Comparison of ENCODE assay signal across 20 cellular contexts in genomic region chr22:23859201-23859600, GRCh38. TPM values are rescaled to one million over a fixed set of nuclear protein-coding genes. Genes with fewer than 3 reads are reported as not detected.
DNase-seq lines count a peak whose midpoint lies in the region; ATAC-seq, FAIRE-seq and TF ChIP-seq lines count a peak whose summit lies in the region.
"Had no signal": no experiment of that assay in that cellular context is flagged by ENCODE, and none has a peak within 500 bp of the region (broad histone marks: within the 10 kb centered on the region; RNA-seq: fewer than 3 reads in every experiment).

No MANE protein-coding gene starts in this region.

- no peak overlapping the region for H2BK15ac ChIP-seq in IMR-90 (ENCODE audit: low read depth, low read length)

- peaks cover 7% of the 10 kb centered on the region for H3K79me2 ChIP-seq in GM12878 (ENCODE audit: control insufficient read depth, insufficient read depth, low read length)

- no CpG with 5 or more reads among the region's 4 CpGs for WGBS in IMR-90 (ENCODE audit: extremely low coverage in 2 of 2, insufficient read length in 1 of 2), 2 experiments
- 98% methylated on average over 4 of the region's 4 CpGs for WGBS in GM12878 (ENCODE audit: insufficient coverage, insufficient replicate concordance, low lambda C conversion rate, missing lambda C conversion rate)

- no peak overlapping the region for H3K27ac ChIP-seq in IMR-90 (ENCODE audit: insufficient read depth, low read length)
- no peak overlapping the region for H3K27ac ChIP-seq in GM12878 (ENCODE audit: control insufficient read depth, insufficient read depth)

- H3K4me3 ChIP-seq in IMR-90 (ENCODE audit: insufficient read depth, low read depth, low read length) (no peak overlapping the region), GM12878 (no peak overlapping the region)

- H3K4me1 ChIP-seq in IMR-90 (ENCODE audit: control insufficient read depth, insufficient read depth, low read length) (peaks cover 10% of the 10 kb centered on the region), GM12878 (ENCODE audit: control insufficient read depth, insufficient read depth, low read length) (peaks cover 11% of the 10 kb centered on the region)

- H3K14ac ChIP-seq in IMR-90 (replicated peaks; ENCODE audit: low read depth, low read length) = no peak overlapping the region

- POLR2A ChIA-PET in IMR-90 (lab: Charles Lee; ENCODE audit: unreplicated experiment) = no interaction called here
- POLR2A ChIA-PET in GM12878 (lab: Charles Lee) = interaction anchor here (0.7 to 3.7 kb wide), 5 partner anchors 14 to 55 kb away, joined by 3 to 41 read pairs (median 13); partner anchors contain the start of gene MIF

- TF ChIP-seq RAD21 in IMR-90 (IDR thresholded peaks at IDR 0.05; ENCODE audit: low read length) (no peak), GM12878 (IDR thresholded peaks at IDR 0.05; ENCODE audit: insufficient read depth, low read depth, low read length) (no peak)

- intact Hi-C loops in IMR-90 (cut with micrococcal nuclease) = no loop called here
- intact Hi-C loops in GM12878 (cut with micrococcal nuclease; ENCODE audit: unreplicated experiment) = no loop called here

- peak overlapping the region; percentile 92 for H3K4me3 Mint-ChIP-seq in T-helper 2 cell treated with Interferon-gamma antibody and Interleukin-4, amounts not matched to agents 5 μg/mL and 100 μg/mL, for 36 hours
- peak overlapping the region; percentile 86 for H3K4me3 Mint-ChIP-seq in nephron progenitor cell

- H3K36me3 Mint-ChIP-seq in T-helper 2 cell treated with Interferon-gamma antibody and Interleukin-4, amounts not matched to agents 5 μg/mL and 100 μg/mL, for 36 hours (ENCODE audit: low read depth) = no peaks in the 10 kb centered on the region
- peaks cover 11% of the 10 kb centered on the region for H3K36me3 Mint-ChIP-seq in nephron progenitor cell (ENCODE audit: low read depth)

- no peaks in the 10 kb centered on the region for H3K36me3 ChIP-seq in IMR-90 (ENCODE audit: control insufficient read depth, insufficient read depth, low read length)
- no peaks in the 10 kb centered on the region; a peak in 1 of 4 replicates for H3K36me3 ChIP-seq in GM12878 (ENCODE audit: control insufficient read depth in 2 of 2, insufficient read depth in 2 of 2, low read length in 1 of 2)

- H3K18ac ChIP-seq in IMR-90 (ENCODE audit: low read depth, low read length) = no peak overlapping the region

- TF ChIP-seq EP300 in GM12878 (IDR thresholded peaks at IDR 0.05; ENCODE audit: borderline replicate concordance in 1 of 2, control insufficient read depth in 1 of 2, low read depth in 2 of 2, low read length in 2 of 2) = no peak

- FAIRE-seq in GM12878 (lab: Jason Lieb, UNC) = no peak
- FAIRE-seq: keratinocyte had no signal

- no peak overlapping the region for H2BK120ac ChIP-seq in IMR-90 (ENCODE audit: low read depth, low read length)

- peaks cover 0 to 16% of the 10 kb centered on the region in 2 experiments; a peak in 1 of 4 replicates for H3K79me1 ChIP-seq in IMR-90 (ENCODE audit: low read depth in 1 of 2, low read length in 2 of 2)

- RAD21 ChIA-PET in GM12878 (lab: Charles Lee; ENCODE audit: unreplicated experiment) = interaction anchor here (2.7 to 3.4 kb wide), 2 partner anchors 34 to 92 kb away, joined by 16 to 30 read pairs; partner anchors contain the start of genes CHCHD10 and MIF

- no peak overlapping the region for H4K5ac ChIP-seq in IMR-90 (ENCODE audit: low read depth, low read length)

- H3K27ac Mint-ChIP-seq in T-helper 2 cell treated with Interferon-gamma antibody and Interleukin-4, amounts not matched to agents 5 μg/mL and 100 μg/mL, for 36 hours = no peak overlapping the region
- no peak overlapping the region for H3K27ac Mint-ChIP-seq in nephron progenitor cell

- no peak overlapping the region for H4K91ac ChIP-seq in IMR-90 (ENCODE audit: insufficient read depth, low read depth, low read length)

- no peak for DNase-seq in T-helper 2 cell treated with Interferon-gamma antibody and Interleukin-4, amounts not matched to agents 5 μg/mL and 100 μg/mL, for 36 hours (ENCODE audit: low spot score)
- DNase-seq in T-helper 2 cell (no peak), IMR-90 (no peak), GM12878 (ENCODE audit: low read depth, low spot score) (no peak), nephron progenitor cell (no peak), SHP77 treated with DMSO at 0.1 percent for 48 hours (lab: John Stamatoyannopoulos, UW) (no peak)
- DNase-seq: 8988T; aorta; DMS 273 treated with DMSO at 0.1 percent for 48 hours; effector CD8-positive, alpha-beta T cell; foreskin melanocyte; HCEC 1CT; Kasumi-1; NCI-H2029; sigmoid colon; tibial artery had no signal

- no peak overlapping the region for H4K8ac ChIP-seq in IMR-90 (ENCODE audit: low read depth in 2 of 2, low read length in 2 of 2)

- H3K9me3 Mint-ChIP-seq in T-helper 2 cell treated with Interferon-gamma antibody and Interleukin-4, amounts not matched to agents 5 μg/mL and 100 μg/mL, for 36 hours = no peaks in the 10 kb centered on the region
- no peaks in the 10 kb centered on the region for H3K9me3 Mint-ChIP-seq in nephron progenitor cell

- no peaks in the 10 kb centered on the region for H3K9me1 ChIP-seq in IMR-90 (ENCODE audit: insufficient read depth, low read length)

- CTCF ChIA-PET in IMR-90 (lab: Yijun Ruan, JAX) (interaction anchor here (0.6 to 1.6 kb wide), 4 partner anchors 8 to 35 kb away, joined by 4 to 5 read pairs (median 4); partner anchors contain the start of gene MIF), GM12878 (lab: Yijun Ruan, JAX) (interaction anchor here (0.7 to 2.9 kb wide), 14 partner anchors 10 to 899 kb away, joined by 3 to 45 read pairs (median 4); partner anchors contain the start of genes CHCHD10 and MIF)

- TF ChIP-seq POLR2A in IMR-90 (IDR thresholded peaks at IDR 0.05; ENCODE audit: low read depth, low read length) = no peak
- TF ChIP-seq POLR2A in GM12878 (IDR thresholded peaks at IDR 0.05; ENCODE audit: low read depth, low read length) = no peak

- no peak overlapping the region for H2BK20ac ChIP-seq in IMR-90 (ENCODE audit: low read depth, low read length)

- H3K9me3 ChIP-seq in IMR-90 (ENCODE audit: control insufficient read depth, insufficient read depth, low read length) (no peaks in the 10 kb centered on the region), GM12878 (replicated peaks; ENCODE audit: control insufficient read depth, insufficient read depth, low read length) (no peaks in the 10 kb centered on the region)
- H3K9me3 ChIP-seq: sigmoid colon, tibial artery had no signal

- ATAC-seq in IMR-90 (ENCODE audit: low read depth) (no peak), GM12878 (no peak), GM21723 (IDR thresholded peaks at IDR 0.05; ENCODE audit: unreplicated experiment) (no peak), HG02763 (IDR thresholded peaks at IDR 0.05; ENCODE audit: unreplicated experiment) (no peak)
- ATAC-seq: SK-N-SH treated with all-trans-retinoic acid at 6 μM for 48 hours had no signal

- H2AFZ ChIP-seq in IMR-90 (replicated peaks; ENCODE audit: low read length, poor library complexity) (peak overlapping the region; percentile 62), GM12878 (ENCODE audit: control insufficient read depth, low read depth, low read length) (no peak overlapping the region)

- H3K9ac ChIP-seq in IMR-90 (ENCODE audit: low read depth, low read length) (no peak overlapping the region), GM12878 (ENCODE audit: control insufficient read depth, insufficient read depth, low read length) (peak overlapping the region; percentile 4; the same call in 1 of the 2 replicates)

- H3K4me2 ChIP-seq in IMR-90 (ENCODE audit: low read depth, low read length) (no peak overlapping the region), GM12878 (ENCODE audit: control insufficient read depth, insufficient read depth) (peak overlapping the region; percentile 98)

- H2AK9ac ChIP-seq in IMR-90 (replicated peaks; ENCODE audit: low read depth, low read length, poor library complexity) = peak overlapping the region; percentile 81

- H3K23ac ChIP-seq in IMR-90 (ENCODE audit: low read depth, low read length) = no peak overlapping the region

- in situ Hi-C loops in IMR-90 (cut with MboI; ENCODE audit: low sequenced_read_pairs) = loop anchor here (10.0 kb wide), 1 partner anchor 234 kb away; no protein-coding TSS in a partner anchor
- in situ Hi-C loops in GM12878 (cut with MboI) = no loop called here

- no peak overlapping the region for H2AK5ac ChIP-seq in IMR-90 (ENCODE audit: low read depth, low read length)

- no peak overlapping the region for H2BK5ac ChIP-seq in IMR-90 (ENCODE audit: low read depth, low read length, poor library complexity, severe bottlenecking)

- dilution Hi-C loops in IMR-90 (cut with HindIII; ENCODE audit: low sequenced_read_pairs, unreplicated experiment) = no loop called here

- H3K27me3 ChIP-seq in IMR-90 (ENCODE audit: control insufficient read depth, insufficient read depth, low read length) (no peaks in the 10 kb centered on the region), GM12878 (replicated peaks in 1 of 2; ENCODE audit: control insufficient read depth in 2 of 2, insufficient read depth in 2 of 2, low read length in 1 of 2) (no peaks in the 10 kb centered on the region)
- H3K27me3 ChIP-seq: sigmoid colon, tibial artery had no signal

- peaks cover 17% of the 10 kb centered on the region for H3K4me1 Mint-ChIP-seq in T-helper 2 cell treated with Interferon-gamma antibody and Interleukin-4, amounts not matched to agents 5 μg/mL and 100 μg/mL, for 36 hours (ENCODE audit: low read depth)
- H3K4me1 Mint-ChIP-seq in nephron progenitor cell = peaks cover 35% of the 10 kb centered on the region

- peaks cover 7% of the 10 kb centered on the region for H3K27me3 Mint-ChIP-seq in T-helper 2 cell treated with Interferon-gamma antibody and Interleukin-4, amounts not matched to agents 5 μg/mL and 100 μg/mL, for 36 hours (ENCODE audit: low read depth)
- no peaks in the 10 kb centered on the region for H3K27me3 Mint-ChIP-seq in nephron progenitor cell (ENCODE audit: low read depth, poor library complexity)

- BruUV-seq in IMR-90 (replicated peaks; lab: Mats Ljungman, UMichigan) (no TSS peak), GM12878 (replicated peaks; lab: Mats Ljungman, UMichigan) (no TSS peak)

- H3K56ac ChIP-seq in IMR-90 (ENCODE audit: extremely low read depth, insufficient read depth, low read length) = no peak overlapping the region

- TF ChIP-seq CTCF in IMR-90 (conservative IDR thresholded peaks at IDR 0.05; ENCODE audit: low read depth, low read length) (no peak), GM12878 (IDR thresholded peaks at IDR 0.05 in 2 of 3, conservative IDR thresholded peaks at IDR 0.05 in 1 of 3; ENCODE audit: control insufficient read depth in 2 of 3, extremely low read depth in 1 of 3, insufficient read depth in 1 of 3, low read depth in 3 of 3, low read length in 3 of 3) (no peak), nephron progenitor cell (IDR thresholded peaks at IDR 0.05) (no peak)

- SMC1A ChIA-PET in GM12878 (lab: Charles Lee; ENCODE audit: uncharacterized antibody, unreplicated experiment) = interaction anchor here (0.6 to 3.0 kb wide), 9 partner anchors 8 to 315 kb away, joined by 3 to 18 read pairs (median 3); partner anchors contain the start of gene MIF

- H3K4ac ChIP-seq in IMR-90 (ENCODE audit: low read depth, low read length) = no peak overlapping the region

- no peaks in the 10 kb centered on the region for H4K20me1 ChIP-seq in IMR-90 (ENCODE audit: insufficient read depth, low read length)
- no peaks in the 10 kb centered on the region for H4K20me1 ChIP-seq in GM12878 (ENCODE audit: control insufficient read depth, insufficient read depth)

RNA-seq across cellular contexts. Expression of gene SLC2A11, which starts 1.5 kb away (rescaled TPM):
- total RNA-seq in IMR-90 (2012; rRNA removed) (2.8 and 3.2 TPM in 2 replicates), GM12878 (2014; rRNA removed) (10.5 and 13.0 TPM in 2 replicates), GM12878 (2014; rRNA removed; fragmentation: Illumina TruSeq; extraction: Trizol) (8.1 and 8.9 TPM in 2 replicates), GM12878 (2021) (12.2 and 15.7 TPM in 2 replicates)
- polyA plus RNA-seq in IMR-90 (2012; rRNA removed) (6.6 and 8.7 TPM in 2 replicates), GM12878 (2011; rRNA removed) (7.5 and 8.4 TPM in 2 replicates), GM12878 (2014; fragmentation: Illumina TruSeq; extraction: Trizol) (8.6 and 13.3 TPM in 2 replicates), GM12878 (2014; fragmentation: Nextera tagmentation; extraction: Ambion mirVana) (1 to 10 TPM in 1 of 2 experiments, under 1 TPM in 1; 0.98 to 2.9 TPM), GM12878 (2014; rRNA removed) (17.7 and 18.3 TPM in 2 replicates), GM12878 (2016; fragmentation: Nextera tagmentation; extraction: Ambion mirVana) (1 to 10 TPM; 8.0 TPM)
- polyA plus RNA-seq in IMR-90 (2012; cell fraction: cytosol; rRNA removed) = 7.6 and 10.2 TPM in 2 replicates
- polyA plus RNA-seq in IMR-90 (2012; cell fraction: nucleus; rRNA removed; ENCODE audit: low replicate concordance) = 38.2 and 42.7 TPM in 2 replicates
- 25.2 and 25.7 TPM in 2 replicates for total RNA-seq in GM12878 (2013; cell fraction: nucleolus; rRNA removed)
- polyA plus RNA-seq in GM12878 (2011; ENCODE audit: low read depth) = 9.2 TPM
- 7.6 and 11.5 TPM in 2 replicates for polyA plus RNA-seq in GM12878 (2011; cell fraction: cytosol; rRNA removed)
- 16.6 and 19.3 TPM in 2 replicates for polyA plus RNA-seq in GM12878 (2011; cell fraction: nucleus; rRNA removed)
- 12.9 and 18.4 TPM in 2 replicates for polyA plus RNA-seq in GM12878 (2012)
- polyA minus RNA-seq in GM12878 (2011; rRNA and poly(A)+ RNA removed) = 8.2 and 11.6 TPM in 2 replicates
- 3.5 and 6.1 TPM in 2 replicates for polyA minus RNA-seq in GM12878 (2011; cell fraction: cytosol; rRNA and poly(A)+ RNA removed)
- 7.7 and 10.9 TPM in 2 replicates for polyA minus RNA-seq in GM12878 (2011; cell fraction: nucleus; rRNA and poly(A)+ RNA removed)

RNA-seq across cellular contexts. Expression of gene DERL3, which starts 20.4 kb away (rescaled TPM):
- total RNA-seq in IMR-90 (2012; rRNA removed) (under 0.01 and 0.18 TPM in 2 replicates), GM12878 (2014; rRNA removed) (14.6 and 21.0 TPM in 2 replicates), GM12878 (2014; rRNA removed; fragmentation: Illumina TruSeq; extraction: Trizol) (8.7 and 9.4 TPM in 2 replicates), GM12878 (2021) (17.4 and 19.4 TPM in 2 replicates)
- polyA plus RNA-seq in IMR-90 (2012; rRNA removed) (0.50 and 0.62 TPM in 2 replicates), GM12878 (2011; rRNA removed) (2.1 and 5.2 TPM in 2 replicates), GM12878 (2014; fragmentation: Illumina TruSeq; extraction: Trizol) (2.3 and 7.4 TPM in 2 replicates), GM12878 (2014; fragmentation: Nextera tagmentation; extraction: Ambion mirVana) (1 to 10 TPM; 4.1 to 6.4 TPM), GM12878 (2014; rRNA removed) (28.1 and 29.7 TPM in 2 replicates), GM12878 (2016; fragmentation: Nextera tagmentation; extraction: Ambion mirVana) (10 to 100 TPM; 49.1 to 52.4 TPM)
- 0.41 and 0.49 TPM in 2 replicates for polyA plus RNA-seq in IMR-90 (2012; cell fraction: cytosol; rRNA removed)
- polyA plus RNA-seq in IMR-90 (2012; cell fraction: nucleus; rRNA removed; ENCODE audit: low replicate concordance) = 0.96 and 2.2 TPM in 2 replicates
- total RNA-seq in GM12878 (2013; cell fraction: nucleolus; rRNA removed) = 10.6 and 12.5 TPM in 2 replicates
- 9.4 TPM for polyA plus RNA-seq in GM12878 (2011; ENCODE audit: low read depth)
- 10.4 and 15.5 TPM in 2 replicates for polyA plus RNA-seq in GM12878 (2011; cell fraction: cytosol; rRNA removed)
- 29.8 and 30.3 TPM in 2 replicates for polyA plus RNA-seq in GM12878 (2011; cell fraction: nucleus; rRNA removed)
- polyA plus RNA-seq in GM12878 (2012) = 18.0 and 23.9 TPM in 2 replicates
- 1.8 and 4.4 TPM in 2 replicates for polyA minus RNA-seq in GM12878 (2011; rRNA and poly(A)+ RNA removed)
- 1.1 and 1.6 TPM in 2 replicates for polyA minus RNA-seq in GM12878 (2011; cell fraction: cytosol; rRNA and poly(A)+ RNA removed)
- 3.3 and 4.9 TPM in 2 replicates for polyA minus RNA-seq in GM12878 (2011; cell fraction: nucleus; rRNA and poly(A)+ RNA removed)

RNA-seq across cellular contexts. Expression of gene MIF, which starts 35.0 kb away (rescaled TPM):
- total RNA-seq in IMR-90 (2012; rRNA removed) (123 and 125 TPM in 2 replicates), GM12878 (2014; rRNA removed) (737 and 939 TPM in 2 replicates), GM12878 (2014; rRNA removed; fragmentation: Illumina TruSeq; extraction: Trizol) (183 and 215 TPM in 2 replicates), GM12878 (2021) (1,146 and 1,222 TPM in 2 replicates)
- polyA plus RNA-seq in IMR-90 (2012; rRNA removed) (530 and 798 TPM in 2 replicates), GM12878 (2011; rRNA removed) (233 and 593 TPM in 2 replicates), GM12878 (2014; fragmentation: Illumina TruSeq; extraction: Trizol) (5.2 and 37.7 TPM in 2 replicates), GM12878 (2014; fragmentation: Nextera tagmentation; extraction: Ambion mirVana) (100 to 1,000 TPM; 188 to 220 TPM), GM12878 (2014; rRNA removed) (1,025 and 1,355 TPM in 2 replicates), GM12878 (2016; fragmentation: Nextera tagmentation; extraction: Ambion mirVana) (1,000 to 10,000 TPM; 2,816 to 2,972 TPM)
- polyA plus RNA-seq in IMR-90 (2012; cell fraction: cytosol; rRNA removed) = 412 and 1,658 TPM in 2 replicates
- polyA plus RNA-seq in IMR-90 (2012; cell fraction: nucleus; rRNA removed; ENCODE audit: low replicate concordance) = 299 and 621 TPM in 2 replicates
- total RNA-seq in GM12878 (2013; cell fraction: nucleolus; rRNA removed) = 53.3 and 56.6 TPM in 2 replicates
- 548 TPM for polyA plus RNA-seq in GM12878 (2011; ENCODE audit: low read depth)
- polyA plus RNA-seq in GM12878 (2011; cell fraction: cytosol; rRNA removed) = 608 and 1,158 TPM in 2 replicates
- polyA plus RNA-seq in GM12878 (2011; cell fraction: nucleus; rRNA removed) = 459 and 729 TPM in 2 replicates
- 1,086 and 1,453 TPM in 2 replicates for polyA plus RNA-seq in GM12878 (2012)
- 52.9 and 161 TPM in 2 replicates for polyA minus RNA-seq in GM12878 (2011; rRNA and poly(A)+ RNA removed)
- 306 and 426 TPM in 2 replicates for polyA minus RNA-seq in GM12878 (2011; cell fraction: cytosol; rRNA and poly(A)+ RNA removed)
- 107 and 133 TPM in 2 replicates for polyA minus RNA-seq in GM12878 (2011; cell fraction: nucleus; rRNA and poly(A)+ RNA removed)
